Comparison of ENCODE assay signal across 8 cellular contexts in the genomic region with DNA sequence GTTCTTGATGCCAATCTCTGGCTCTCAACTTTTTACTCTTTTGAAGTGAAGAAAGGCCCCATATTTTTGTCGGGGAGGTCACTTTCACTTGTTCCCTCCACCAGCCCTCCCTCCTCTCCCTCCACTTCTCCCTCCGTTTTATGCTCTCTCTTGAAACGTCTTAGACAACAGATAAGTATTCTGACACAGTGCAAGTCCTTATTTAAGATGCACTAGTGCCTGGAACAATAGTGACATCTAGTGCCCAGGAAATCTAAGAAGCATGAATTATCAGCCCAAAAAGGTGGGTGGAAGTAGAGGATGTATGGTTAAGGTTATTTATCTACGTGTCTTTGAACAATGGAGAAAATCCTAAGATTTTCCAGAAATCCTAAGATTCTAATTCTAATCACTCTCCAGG. TPM values are rescaled to one million over a fixed set of nuclear protein-coding genes. Genes with fewer than 3 reads are reported as not detected.
A peak's percentile ranks its signal among the peaks of the same experiment; 100 is the strongest.
DNase-seq lines count a peak whose midpoint lies in the region; ATAC-seq, FAIRE-seq and TF ChIP-seq lines count a peak whose summit lies in the region.

No MANE protein-coding gene starts in this region.

- H3K9ac ChIP-seq in DND-41 (ENCODE audit: low read depth, low read length): no peak overlapping the region
- no peak overlapping the region for H3K9ac ChIP-seq in astrocyte (ENCODE audit: low read length)

- no peaks in the 10 kb centered on the region for H3K9me2 ChIP-seq in hepatocyte (replicated peaks; ENCODE audit: insufficient read depth)

- H3K9me3 ChIP-seq in DND-41 (ENCODE audit: insufficient read depth, low read length, severe bottlenecking): no peaks in the 10 kb centered on the region
- no peaks in the 10 kb centered on the region for H3K9me3 ChIP-seq in astrocyte (ENCODE audit: insufficient read depth, low read depth, low read length)
- no peaks in the 10 kb centered on the region for H3K9me3 ChIP-seq in hepatocyte (ENCODE audit: low read depth)

- no peak for FAIRE-seq in astrocyte (lab: Jason Lieb, UNC)

- 29% methylated on average over 4 of the region's 4 CpGs for WGBS in hepatocyte (ENCODE audit: low lambda C conversion rate, missing lambda C conversion rate)

- DNase-seq in A172 (ENCODE audit: low spot score) (peak; percentile 62), DND-41 (no peak), NB4 (ENCODE audit: low read depth) (peak; percentile 89), astrocyte (ENCODE audit: low read depth) (peak; percentile 69), hepatocyte (ENCODE audit: low spot score) (peak; percentile 66)
- DNase-seq in stimulated activated naive CD8-positive, alpha-beta T cell treated with anti-CD3 and anti-CD28 coated beads, Interleukin-15, Interleukin-2, amounts not matched to agents 100 U/mL and 50 U/mL, for 24 hours: no peak

- no peaks in the 10 kb centered on the region for H3K27me3 Mint-ChIP-seq in astrocyte (ENCODE audit: low read depth, unreplicated experiment)

- H3K4me3 ChIP-seq in DND-41 (ENCODE audit: low read depth in 1 of 2, low read length in 2 of 2): no peak overlapping the region
- no peak overlapping the region for H3K4me3 ChIP-seq in NB4 (ENCODE audit: low read depth, low read length)
- no peak overlapping the region for H3K4me3 ChIP-seq in astrocyte (ENCODE audit: insufficient read depth, low read depth, low read length)
- H3K4me3 ChIP-seq in hepatocyte: no peak overlapping the region

- H3K4me1 Mint-ChIP-seq in astrocyte (ENCODE audit: low read depth, unreplicated experiment): peaks cover 22% of the 10 kb centered on the region

- no peak overlapping the region for H3K4me2 ChIP-seq in DND-41 (ENCODE audit: insufficient read depth, low read length)
- H3K4me2 ChIP-seq in astrocyte (ENCODE audit: low read length): no peak overlapping the region
- no peak overlapping the region for H3K4me2 ChIP-seq in hepatocyte

- no peaks in the 10 kb centered on the region for H3K9me3 Mint-ChIP-seq in astrocyte (ENCODE audit: unreplicated experiment)

- no peak overlapping the region for H3K4me3 Mint-ChIP-seq in astrocyte (ENCODE audit: unreplicated experiment)

- H3K4me1 ChIP-seq in DND-41 (ENCODE audit: insufficient read depth, low read length): no peaks in the 10 kb centered on the region
- peaks cover 11% of the 10 kb centered on the region for H3K4me1 ChIP-seq in astrocyte (ENCODE audit: insufficient read depth, low read length)
- no peaks in the 10 kb centered on the region for H3K4me1 ChIP-seq in hepatocyte (ENCODE audit: insufficient read depth)

- no peak overlapping the region for H3K27ac ChIP-seq in DND-41 (ENCODE audit: low read length)
- no peak overlapping the region for H3K27ac ChIP-seq in astrocyte (ENCODE audit: low read depth, low read length)
- no peak overlapping the region for H3K27ac ChIP-seq in hepatocyte

- no peak for TF ChIP-seq POLR2A in NB4 (IDR thresholded peaks at IDR 0.05; ENCODE audit: extremely low read depth, insufficient read length)

- TF ChIP-seq CTCF in DND-41 (IDR thresholded peaks at IDR 0.05; ENCODE audit: borderline replicate concordance, extremely low read depth, low read length, poor library complexity, severe bottlenecking): peak; percentile 67
- peak; percentile 71 for TF ChIP-seq CTCF in NB4 (IDR thresholded peaks at IDR 0.05; ENCODE audit: low read depth, low read length)
- peak; percentile 78 for TF ChIP-seq CTCF in astrocyte (IDR thresholded peaks at IDR 0.05; ENCODE audit: insufficient read depth, low read depth, low read length)
- TF ChIP-seq CTCF in hepatocyte (IDR thresholded peaks at IDR 0.05; ENCODE audit: poor library complexity): peak; percentile 76

- H4K20me1 ChIP-seq in DND-41 (ENCODE audit: insufficient read depth, low read length) (peaks cover 6% of the 10 kb centered on the region; the same call in 1 of the 2 replicates), astrocyte (ENCODE audit: insufficient read depth, low read length) (peaks cover 10% of the 10 kb centered on the region), hepatocyte (ENCODE audit: insufficient read depth, poor library complexity, severe bottlenecking) (no peaks in the 10 kb centered on the region)

- H3K36me3 Mint-ChIP-seq in astrocyte (ENCODE audit: low read depth, unreplicated experiment): peaks cover 8% of the 10 kb centered on the region

- H3K27ac Mint-ChIP-seq in astrocyte (ENCODE audit: unreplicated experiment): no peak overlapping the region

- no peaks in the 10 kb centered on the region for H3K79me2 ChIP-seq in DND-41 (ENCODE audit: insufficient read depth, low read length)
- H3K79me2 ChIP-seq in astrocyte (ENCODE audit: insufficient read depth, low read length): no peaks in the 10 kb centered on the region
- H3K79me2 ChIP-seq in hepatocyte: no peaks in the 10 kb centered on the region

- peak; percentile 68 for ATAC-seq in DND-41 (ENCODE audit: insufficient read depth, low read depth)
- ATAC-seq in stimulated activated naive CD8-positive, alpha-beta T cell treated with anti-CD3 and anti-CD28 coated beads, Interleukin-15, Interleukin-2, amounts not matched to agents 100 U/mL and 50 U/mL, for 24 hours: peak; percentile 52
- no peak for ATAC-seq in HG03565 (IDR thresholded peaks at IDR 0.05; ENCODE audit: unreplicated experiment)
- no peak for ATAC-seq in HG03280 (IDR thresholded peaks at IDR 0.05; ENCODE audit: unreplicated experiment)

- H3K36me3 ChIP-seq in DND-41 (ENCODE audit: insufficient read depth, low read length) (peaks cover 90% of the 10 kb centered on the region), astrocyte (ENCODE audit: insufficient read depth, low read length) (peaks cover 47% of the 10 kb centered on the region), hepatocyte (replicated peaks; ENCODE audit: insufficient read depth, low read depth) (no peaks in the 10 kb centered on the region)

- H3K27me3 ChIP-seq in DND-41 (ENCODE audit: insufficient read depth, low read length, poor library complexity) (no peaks in the 10 kb centered on the region), astrocyte (ENCODE audit: insufficient read depth, low read length) (no peaks in the 10 kb centered on the region), hepatocyte (no peaks in the 10 kb centered on the region)

- no peak overlapping the region for H2AFZ ChIP-seq in DND-41 (ENCODE audit: low read depth, low read length)
- no peak overlapping the region for H2AFZ ChIP-seq in astrocyte (ENCODE audit: low read depth, low read length)
- no peak overlapping the region for H2AFZ ChIP-seq in hepatocyte

RNA-seq across cellular contexts. Expression of a gene that starts 17.9 kb away (rescaled TPM):
- 170 and 232 TPM in 2 replicates for total RNA-seq in A172 (2014; rRNA removed; shearing (Covaris generic))
- total RNA-seq in astrocyte (71.9 and 78.8 TPM in 2 replicates), hepatocyte (73.2 and 79.7 TPM in 2 replicates)
- 62.6 and 64.2 TPM in 2 replicates for polyA plus RNA-seq in hepatocyte

RNA-seq across cellular contexts. Expression of a gene that starts 18.2 kb away (rescaled TPM):
- 25.8 and 28.7 TPM in 2 replicates for total RNA-seq in A172 (2014; rRNA removed; shearing (Covaris generic))
- total RNA-seq in astrocyte (76.8 TPM in 2 replicates), hepatocyte (52.7 and 57.5 TPM in 2 replicates)
- 42.3 and 52.7 TPM in 2 replicates for polyA plus RNA-seq in hepatocyte

Comparison
In these comparisons a context has a peak if more than half of its experiments do, and no peak if none do; other contexts are left out.
1. DNase-seq: peak in A172 (single experiment), NB4 (single experiment), astrocyte (single experiment) and hepatocyte (single experiment); none in DND-41 (single experiment) and stimulated activated naive CD8-positive, alpha-beta T cell treated with anti-CD3 and anti-CD28 coated beads, Interleukin-15, Interleukin-2, amounts not matched to agents 100 U/mL and 50 U/mL, for 24 hours (single experiment).
2. ATAC-seq: peak in DND-41 (single experiment) and stimulated activated naive CD8-positive, alpha-beta T cell treated with anti-CD3 and anti-CD28 coated beads, Interleukin-15, Interleukin-2, amounts not matched to agents 100 U/mL and 50 U/mL, for 24 hours (single experiment); none in HG03565 (single experiment) and HG03280 (single experiment).
3. Peak in every context shown above with its lines, with median percentiles within 50 percentile points of each other: CTCF ChIP-seq.